ENCODE assay signal across 8 cellular contexts in the genomic region with DNA sequence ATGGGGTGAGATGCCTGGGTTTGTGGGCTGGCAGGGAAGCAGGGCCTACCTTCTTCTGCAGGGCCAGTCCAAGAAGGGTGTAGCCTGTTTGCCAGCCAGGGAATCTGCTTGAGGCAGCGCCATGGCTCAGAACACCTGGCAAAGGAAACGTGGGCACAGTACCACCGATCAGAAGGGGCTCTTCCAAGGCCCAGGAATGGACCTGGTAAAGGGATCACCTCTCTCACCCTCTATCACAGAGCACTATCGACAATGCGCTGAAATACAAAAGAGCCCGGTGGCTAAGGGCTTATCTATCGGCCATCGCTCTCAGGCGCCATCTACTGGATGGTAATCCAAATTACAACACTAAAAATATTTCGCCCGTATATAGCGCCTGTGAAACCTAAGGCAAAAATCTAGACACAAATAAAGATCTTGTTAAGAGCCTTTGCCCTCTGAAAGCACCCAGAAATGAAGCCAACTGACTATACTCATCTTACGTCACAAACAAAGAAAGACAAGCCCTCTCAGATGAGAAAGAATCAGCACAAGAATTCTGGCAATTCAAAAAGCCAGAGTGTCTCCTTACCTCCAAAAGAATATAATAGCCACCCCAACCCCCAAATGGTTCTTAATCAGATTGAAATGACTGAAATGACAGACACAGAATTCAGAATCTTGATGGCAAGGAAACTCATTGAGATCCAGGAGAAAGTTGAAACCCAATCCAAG.
DNase-seq lines count a peak whose midpoint lies in the region; ATAC-seq and TF ChIP-seq lines count a peak whose summit lies in the region.

No MANE protein-coding gene starts in this region.

- no peak overlapping the region for H3K9ac ChIP-seq in OCI-LY3 (ENCODE audit: low read length)

- intact Hi-C loops in ascending aorta (cut with DNase I) = no loop called here

- H3K4me3 Mint-ChIP-seq in GM23338 = no peak overlapping the region

- no peak overlapping the region for H3K27ac ChIP-seq in GM23338 (ENCODE audit: low read depth)
- H3K27ac ChIP-seq in OCI-LY3 (ENCODE audit: low read length) = no peak overlapping the region
- no peak overlapping the region for H3K27ac ChIP-seq in ascending aorta

- ATAC-seq in GM23338 = peak; percentile 98
- no peak for ATAC-seq in HG03095 (IDR thresholded peaks at IDR 0.05; ENCODE audit: unreplicated experiment)
- no peak for ATAC-seq in HG03460 (IDR thresholded peaks at IDR 0.05; ENCODE audit: unreplicated experiment)

- no peaks in the 10 kb centered on the region for H3K9me3 ChIP-seq in OCI-LY3 (ENCODE audit: insufficient read depth, low read length)
- peaks cover 0 to 16% of the 10 kb centered on the region in 2 donors for H3K9me3 ChIP-seq in ascending aorta

- no peaks in the 10 kb centered on the region for H3K9me2 ChIP-seq in GM23338 (ENCODE audit: insufficient read depth)

- no peaks in the 10 kb centered on the region for H4K20me1 ChIP-seq in GM23338 (replicated peaks; ENCODE audit: insufficient read depth)
- no peaks in the 10 kb centered on the region for H4K20me1 ChIP-seq in OCI-LY3 (ENCODE audit: insufficient read depth, low read length)

- peaks cover 7% of the 10 kb centered on the region; the same call in 2 of the 3 replicates for H3K4me1 Mint-ChIP-seq in GM23338

- no peaks in the 10 kb centered on the region for H3F3A ChIP-seq in GM23338 (replicated peaks; ENCODE audit: low read depth)

- no peak overlapping the region for H3K27ac Mint-ChIP-seq in GM23338

- no peak overlapping the region for H3K4me2 ChIP-seq in GM23338
- H3K4me2 ChIP-seq in OCI-LY3 (ENCODE audit: low read length) = peak overlapping the region; percentile 36

- peak; percentile 79 to 89 for TF ChIP-seq CTCF in GM23338 (conservative IDR thresholded peaks at IDR 0.05; ENCODE audit: low read depth in 2 of 2)
- peak; percentile 63 for TF ChIP-seq CTCF in OCI-LY3 (IDR thresholded peaks at IDR 0.05; ENCODE audit: low read depth, low read length)
- peak in 2 of 3 experiments; percentile 12 to 36 for TF ChIP-seq CTCF in ascending aorta (IDR thresholded peaks at IDR 0.05)

- H3K36me3 ChIP-seq in GM23338 (ENCODE audit: insufficient read depth) = 0 out of 2 replicates have a peak, but pooled peaks cover 5% of the 10 kb centered on the region
- no peaks in the 10 kb centered on the region for H3K36me3 ChIP-seq in OCI-LY3 (replicated peaks; ENCODE audit: low read depth, low read length)
- H3K36me3 ChIP-seq in ascending aorta = no peaks in the 10 kb centered on the region

- H3K4me1 ChIP-seq in GM23338 (ENCODE audit: insufficient read depth) = no peaks in the 10 kb centered on the region
- no peaks in the 10 kb centered on the region for H3K4me1 ChIP-seq in OCI-LY3 (ENCODE audit: low read length)
- no peaks in the 10 kb centered on the region for H3K4me1 ChIP-seq in ascending aorta

- DNase-seq in EH (ENCODE audit: low read depth) = peak; percentile 29
- DNase-seq in GM23338 (ENCODE audit: low spot score) = peak; percentile 84
- DNase-seq in ascending aorta (ENCODE audit: low spot score in 2 of 2) = no peak
- DNase-seq in medulla oblongata (ENCODE audit: extremely low spot score) = peak; percentile 3
- DNase-seq in NCI-H2171 (lab: John Stamatoyannopoulos, UW) = no peak

- H3K4me3 ChIP-seq in GM23338 (no peak overlapping the region), OCI-LY3 (ENCODE audit: low read length) (no peak overlapping the region), ascending aorta (no peak overlapping the region)

- peaks cover 2% of the 10 kb centered on the region for H3K27me3 Mint-ChIP-seq in GM23338 (ENCODE audit: insufficient read depth, low read depth, poor library complexity)

- peaks cover 30% of the 10 kb centered on the region; the same call in 2 of the 3 replicates for H3K36me3 Mint-ChIP-seq in GM23338 (ENCODE audit: low read depth)

- no peaks in the 10 kb centered on the region for H3K79me2 ChIP-seq in GM23338 (replicated peaks; ENCODE audit: insufficient read depth)
- H3K79me2 ChIP-seq in OCI-LY3 (ENCODE audit: low read length) = no peaks in the 10 kb centered on the region

- peak overlapping the region; percentile 66; the same call in 1 of the 2 replicates for H2AFZ ChIP-seq in GM23338
- H2AFZ ChIP-seq in OCI-LY3 (ENCODE audit: low read depth, low read length) = peak overlapping the region; percentile 85; the same call in 1 of the 2 replicates

- H3K9me3 Mint-ChIP-seq in GM23338 = peaks cover 27% of the 10 kb centered on the region

- H3K27me3 ChIP-seq in GM23338 (ENCODE audit: insufficient read depth) (no peaks in the 10 kb centered on the region), OCI-LY3 (ENCODE audit: low read depth, low read length) (peaks cover 13% of the 10 kb centered on the region), ascending aorta (no peaks in the 10 kb centered on the region)

TF ChIP-seq in GM23338, 12 proteins besides CTCF, POLR2A, EP300 and RAD21 (continues in another document):
- TF ChIP-seq CREB1 (CRISPR knock-in tag; IDR thresholded peaks at IDR 0.05; ENCODE audit: low read depth) (no peak), POLR2AphosphoS5 (IDR thresholded peaks at IDR 0.05; ENCODE audit: low read depth) (no peak), EZH2 (IDR thresholded peaks at IDR 0.05; ENCODE audit: low read depth, unreplicated experiment) (no peak), STAT1 (IDR thresholded peaks at IDR 0.05; ENCODE audit: unreplicated experiment) (no peak)
- TF ChIP-seq, protein P1, sequence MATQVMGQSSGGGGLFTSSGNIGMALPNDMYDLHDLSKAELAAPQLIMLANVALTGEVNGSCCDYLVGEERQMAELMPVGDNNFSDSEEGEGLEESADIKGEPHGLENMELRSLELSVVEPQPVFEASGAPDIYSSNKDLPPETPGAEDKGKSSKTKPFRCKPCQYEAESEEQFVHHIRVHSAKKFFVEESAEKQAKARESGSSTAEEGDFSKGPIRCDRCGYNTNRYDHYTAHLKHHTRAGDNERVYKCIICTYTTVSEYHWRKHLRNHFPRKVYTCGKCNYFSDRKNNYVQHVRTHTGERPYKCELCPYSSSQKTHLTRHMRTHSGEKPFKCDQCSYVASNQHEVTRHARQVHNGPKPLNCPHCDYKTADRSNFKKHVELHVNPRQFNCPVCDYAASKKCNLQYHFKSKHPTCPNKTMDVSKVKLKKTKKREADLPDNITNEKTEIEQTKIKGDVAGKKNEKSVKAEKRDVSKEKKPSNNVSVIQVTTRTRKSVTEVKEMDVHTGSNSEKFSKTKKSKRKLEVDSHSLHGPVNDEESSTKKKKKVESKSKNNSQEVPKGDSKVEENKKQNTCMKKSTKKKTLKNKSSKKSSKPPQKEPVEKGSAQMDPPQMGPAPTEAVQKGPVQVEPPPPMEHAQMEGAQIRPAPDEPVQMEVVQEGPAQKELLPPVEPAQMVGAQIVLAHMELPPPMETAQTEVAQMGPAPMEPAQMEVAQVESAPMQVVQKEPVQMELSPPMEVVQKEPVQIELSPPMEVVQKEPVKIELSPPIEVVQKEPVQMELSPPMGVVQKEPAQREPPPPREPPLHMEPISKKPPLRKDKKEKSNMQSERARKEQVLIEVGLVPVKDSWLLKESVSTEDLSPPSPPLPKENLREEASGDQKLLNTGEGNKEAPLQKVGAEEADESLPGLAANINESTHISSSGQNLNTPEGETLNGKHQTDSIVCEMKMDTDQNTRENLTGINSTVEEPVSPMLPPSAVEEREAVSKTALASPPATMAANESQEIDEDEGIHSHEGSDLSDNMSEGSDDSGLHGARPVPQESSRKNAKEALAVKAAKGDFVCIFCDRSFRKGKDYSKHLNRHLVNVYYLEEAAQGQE (IDR thresholded peaks at IDR 0.05; ENCODE audit: unreplicated experiment) = no peak

Comparison
In these comparisons a context has a peak if more than half of its experiments do, and no peak if none do; other contexts are left out.
1. DNase-seq: peak in EH (single experiment), GM23338 (single experiment) and medulla oblongata (single experiment); none in ascending aorta (0 of 2) and NCI-H2171 (single experiment).
2. CTCF ChIP-seq: peak in every context shown above with its lines; median percentile 84 in GM23338; 63 in OCI-LY3; 24 in ascending aorta.